In genomic region chr9:8012986-8013385, GRCh38 we compare ENCODE assay signal across 23 cellular contexts.
DNase-seq lines count a peak whose midpoint lies in the region; ATAC-seq, FAIRE-seq and TF ChIP-seq lines count a peak whose summit lies in the region.
"Had no signal": no experiment of that assay in that cellular context is flagged by ENCODE, and none has a peak within 500 bp of the region (broad histone marks: within the 10 kb centered on the region; RNA-seq: fewer than 3 reads in every experiment).

No MANE protein-coding gene starts in this region.

- DNase-seq in T47D (ENCODE audit: low read depth in 1 of 2, low spot score in 1 of 2) (peak; percentile 7 to 29), breast epithelium (ENCODE audit: low spot score in 2 of 2) (no peak), fibroblast of the aortic adventitia (ENCODE audit: low read depth) (peak; percentile 8), mesendoderm (peak; percentile 74), urothelium cell line (ENCODE audit: low spot score) (peak; percentile 15), left lobe of liver (ENCODE audit: low spot score) (no peak), foreskin melanocyte (no peak), SW 1271 (lab: John Stamatoyannopoulos, UW) (no peak)
- DNase-seq: 8988T; Caco-2; CD4-positive, CD25-positive, alpha-beta regulatory T cell; EL; GOT3; Kasumi-1; MM.1S; NCI-H1092 treated with DMSO at 0.1 percent for 48 hours; NCI-H2081 treated with DMSO at 0.1 percent for 48 hours; NCI-H510A; NCI-H774; SIG-M5 had no signal

- H2AK5ac ChIP-seq in mesendoderm (ENCODE audit: low read length) = no peak overlapping the region

- H3K9me3 ChIP-seq in breast epithelium = peaks cover 0 to 6% of the 10 kb centered on the region in 2 donors
- H3K9me3 ChIP-seq: Caco-2 had no signal

- no peak overlapping the region for H3K56ac ChIP-seq in mesendoderm (ENCODE audit: low read length)

- ATAC-seq in left lobe of liver = no peak

- H3K18ac ChIP-seq in mesendoderm (ENCODE audit: low read length) = no peak overlapping the region

- no peak overlapping the region for H3K23ac ChIP-seq in mesendoderm (ENCODE audit: low read length)

- H2BK15ac ChIP-seq in mesendoderm (replicated peaks; ENCODE audit: low read depth) = no peak overlapping the region

- TF ChIP-seq CTCF in breast epithelium (IDR thresholded peaks at IDR 0.05) = no peak
- TF ChIP-seq CTCF in fibroblast of the aortic adventitia (IDR thresholded peaks at IDR 0.05; ENCODE audit: insufficient read depth, low read length) = no peak

- H3K4me1 ChIP-seq in breast epithelium (no peaks in the 10 kb centered on the region), mesendoderm (ENCODE audit: control insufficient read depth, low read depth, low read length) (no peaks in the 10 kb centered on the region)
- H3K4me1 ChIP-seq: Caco-2 had no signal

- no peaks in the 10 kb centered on the region for H3K79me1 ChIP-seq in mesendoderm (ENCODE audit: low read length)

- no peak overlapping the region for H2BK5ac ChIP-seq in mesendoderm (ENCODE audit: low read length)

- no peak overlapping the region for H3K9ac ChIP-seq in mesendoderm (ENCODE audit: low read length)

- no peak for TF ChIP-seq POLR2A in breast epithelium (IDR thresholded peaks at IDR 0.05)

- H4K8ac ChIP-seq in mesendoderm (ENCODE audit: low read depth, low read length) = no peak overlapping the region

- no peak overlapping the region for H3K4me3 ChIP-seq in breast epithelium
- no peak overlapping the region for H3K4me3 ChIP-seq in fibroblast of the aortic adventitia (ENCODE audit: low read depth, low read length)
- no peak overlapping the region for H3K4me3 ChIP-seq in mesendoderm (ENCODE audit: low read length)

- H3K27ac ChIP-seq in breast epithelium = no peak overlapping the region
- H3K27ac ChIP-seq in mesendoderm (ENCODE audit: low read depth, low read length) = no peak overlapping the region
- H3K27ac ChIP-seq: RWPE1 had no signal

- in situ Hi-C loops in T47D (cut with HindIII; ENCODE audit: low pct_unique_long_range_greater_than_20kb, low sequenced_read_pairs) = no loop called here

- H3K27me3 ChIP-seq in breast epithelium (no peaks in the 10 kb centered on the region), mesendoderm (ENCODE audit: insufficient read depth, low read length, poor library complexity) (no peaks in the 10 kb centered on the region)

- no CpG with 5 or more reads among the region's 6 CpGs for WGBS in mesendoderm (ENCODE audit: extremely low coverage, insufficient coverage, low lambda C conversion rate)

- FAIRE-seq in urothelium cell line (lab: Jason Lieb, UNC) = no peak
- FAIRE-seq: GM12891, GM19239 had no signal

- no peak overlapping the region for H4K5ac ChIP-seq in mesendoderm (ENCODE audit: low read length)

- intact Hi-C loops in breast epithelium (cut with DNase I; ENCODE audit: low total_unique reads) = no loop called here

- H3K4me2 ChIP-seq in mesendoderm (ENCODE audit: low read length) = no peak overlapping the region

- no peaks in the 10 kb centered on the region for H3K79me2 ChIP-seq in mesendoderm (ENCODE audit: control insufficient read depth, insufficient read depth, low read length)

- H3K4ac ChIP-seq in mesendoderm (ENCODE audit: low read depth, low read length) = no peak overlapping the region

- H2BK120ac ChIP-seq in mesendoderm (ENCODE audit: low read depth, low read length) = no peak overlapping the region

- no peaks in the 10 kb centered on the region for H3K36me3 ChIP-seq in breast epithelium
- H3K36me3 ChIP-seq in mesendoderm (ENCODE audit: control insufficient read depth, insufficient read depth, low read length) = no peaks in the 10 kb centered on the region

Comparison
In these comparisons a context has a peak if more than half of its experiments do, and no peak if none do; other contexts are left out.
1. DNase-seq: peak in T47D (2 of 2), fibroblast of the aortic adventitia (single experiment), mesendoderm (single experiment) and urothelium cell line (single experiment); none in breast epithelium (0 of 2), left lobe of liver (single experiment), foreskin melanocyte (single experiment) and SW 1271 (0 of 2).